Comparison of ENCODE assay signal across 38 cellular contexts in genomic region chr2:120849278-120849677, GRCh38.
"Had no signal": no experiment of that assay in that cellular context is flagged by ENCODE, and none has a peak within 500 bp of the region (broad histone marks: within the 10 kb centered on the region; RNA-seq: fewer than 3 reads in every experiment).

No MANE protein-coding gene starts in this region.

- H3K4me1 Mint-ChIP-seq: activated naive CD4-positive, alpha-beta T cell treated with anti-CD3 and anti-CD28 coated beads, Interleukin-2, amount 10 ng/mL, durations not matched to agents 7 days and 5 days; activated naive CD4-positive, alpha-beta T cell treated with anti-CD3 and anti-CD28 coated beads, Interleukin-2, amount 50 U/mL, for 24 hours; activated naive CD8-positive, alpha-beta T cell treated with anti-CD3 and anti-CD28 coated beads for 36 hours; activated naive CD8-positive, alpha-beta T cell treated with anti-CD3 and anti-CD28 coated beads, Interleukin-2, amount 10 ng/mL, durations not matched to agents 7 days and 5 days; activated naive CD8-positive, alpha-beta T cell treated with anti-CD3 and anti-CD28 coated beads, Interleukin-2, amount 50 U/mL, for 24 hours; activated T-helper 17 cell treated with anti-CD3 and anti-CD28 coated beads, Interleukin-2, amount 50 U/mL, for 72 hours; central memory CD8-positive, alpha-beta T cell had no signal

- H3K4me3 ChIP-seq: adrenal gland, ascending aorta, body of pancreas, breast epithelium, cardiac muscle cell had no signal

- H3K36me3 ChIP-seq: adrenal gland, ascending aorta, breast epithelium, cardiac muscle cell had no signal

- ATAC-seq: activated naive CD4-positive, alpha-beta T cell treated with anti-CD3 and anti-CD28 coated beads, Interleukin-2, amount 50 U/mL, for 72 hours; activated naive CD8-positive, alpha-beta T cell treated with anti-CD3 and anti-CD28 coated beads, Interleukin-2, amount 50 U/mL, for 24 hours; activated T-cell treated with anti-CD3 and anti-CD28 coated beads, Interleukin-2, amount 50 U/mL, for 4 hours; activated T-cell treated with anti-CD3 and anti-CD28 coated beads, Interleukin-2, amount 50 U/mL, for 72 hours; activated T-helper 17 cell treated with anti-CD3 and anti-CD28 coated beads, Interleukin-2, amount 50 U/mL, for 72 hours; body of pancreas had no signal

- H3K4me3 Mint-ChIP-seq: activated naive CD4-positive, alpha-beta T cell treated with anti-CD3 and anti-CD28 coated beads for 36 hours; activated naive CD4-positive, alpha-beta T cell treated with anti-CD3 and anti-CD28 coated beads, Interleukin-2, amount 10 ng/mL, durations not matched to agents 7 days and 5 days; activated naive CD4-positive, alpha-beta T cell treated with anti-CD3 and anti-CD28 coated beads, Interleukin-2, amount 50 U/mL, for 24 hours; activated naive CD8-positive, alpha-beta T cell; activated naive CD8-positive, alpha-beta T cell treated with anti-CD3 and anti-CD28 coated beads for 36 hours; activated naive CD8-positive, alpha-beta T cell treated with anti-CD3 and anti-CD28 coated beads, Interleukin-2, amount 10 ng/mL, durations not matched to agents 7 days and 5 days; activated naive CD8-positive, alpha-beta T cell treated with anti-CD3 and anti-CD28 coated beads, Interleukin-2, amount 50 U/mL, for 24 hours; activated T-cell treated with anti-CD3 and anti-CD28 coated beads, Interleukin-2, amount 50 U/mL, for 24 hours; activated T-cell treated with anti-CD3 and anti-CD28 coated beads, Interleukin-2, amount 50 U/mL, for 4 hours; activated T-cell treated with anti-CD3 and anti-CD28 coated beads, Interleukin-2, amount 50 U/mL, for 72 hours; activated T-helper 1 cell treated with anti-CD3 and anti-CD28 coated beads, Interleukin-12 subunit alpha, Interleukin-12 subunit beta, Interleukin-2, Interleukin-4 antibody, amounts not matched to agents 30 ng/mL and 10 ng/mL and 1 ng/mL, durations not matched to agents 14 hours and 24 hours and 36 hours; activated T-helper 17 cell treated with anti-CD3 and anti-CD28 coated beads, Interleukin-2, amount 50 U/mL, for 72 hours; brain; central memory CD8-positive, alpha-beta T cell had no signal

- H3K27ac Mint-ChIP-seq: activated naive CD4-positive, alpha-beta T cell treated with anti-CD3 and anti-CD28 coated beads for 36 hours; activated naive CD4-positive, alpha-beta T cell treated with anti-CD3 and anti-CD28 coated beads, Interleukin-2, amount 10 ng/mL, durations not matched to agents 7 days and 5 days; activated naive CD4-positive, alpha-beta T cell treated with anti-CD3 and anti-CD28 coated beads, Interleukin-2, amount 50 U/mL, for 24 hours; activated naive CD4-positive, alpha-beta T cell treated with anti-CD3 and anti-CD28 coated beads, Interleukin-2, amount 50 U/mL, for 72 hours; activated naive CD8-positive, alpha-beta T cell; activated naive CD8-positive, alpha-beta T cell treated with anti-CD3 and anti-CD28 coated beads for 36 hours; activated naive CD8-positive, alpha-beta T cell treated with anti-CD3 and anti-CD28 coated beads, Interleukin-2, amount 10 ng/mL, durations not matched to agents 7 days and 5 days; activated naive CD8-positive, alpha-beta T cell treated with anti-CD3 and anti-CD28 coated beads, Interleukin-2, amount 50 U/mL, for 24 hours; activated T-cell treated with anti-CD3 and anti-CD28 coated beads, Interleukin-2, amount 50 U/mL, for 24 hours; activated T-cell treated with anti-CD3 and anti-CD28 coated beads, Interleukin-2, amount 50 U/mL, for 72 hours; activated T-helper 1 cell treated with anti-CD3 and anti-CD28 coated beads, Interleukin-12 subunit alpha, Interleukin-12 subunit beta, Interleukin-2, Interleukin-4 antibody, amounts not matched to agents 30 ng/mL and 10 ng/mL and 1 ng/mL, durations not matched to agents 14 hours and 24 hours and 36 hours; activated T-helper 17 cell treated with anti-CD3 and anti-CD28 coated beads, Interleukin-2, amount 50 U/mL, for 72 hours; activated T-helper 2 cell treated with anti-CD3 and anti-CD28 coated beads, Interferon-gamma antibody, Interleukin-2, Interleukin-4, amounts not matched to agents 10 μg/mL and 5 μg/mL and 100 μg/mL, durations not matched to agents 14 hours and 24 hours and 36 hours had no signal

- H3K4me1 ChIP-seq: adrenal gland, ascending aorta, body of pancreas, breast epithelium had no signal

- H3K27ac ChIP-seq: adrenal gland, ascending aorta, body of pancreas, brain microvascular endothelial cell, breast epithelium, cardiac muscle cell had no signal

- FAIRE-seq: astrocyte, bronchial epithelial cell had no signal

- H3K27me3 ChIP-seq: adrenal gland, ascending aorta, body of pancreas, brain microvascular endothelial cell, breast epithelium, cardiac muscle cell had no signal

- DNase-seq: activated effector memory CD4-positive, alpha-beta T cell treated with Interleukin-2 at 50 U/mL for 16 hours; activated gamma-delta T cell; activated gamma-delta T cell treated with Interleukin-2 at 50 U/mL for 16 hours; activated naive CD4-positive, alpha-beta T cell; activated naive CD4-positive, alpha-beta T cell treated with anti-CD3 and anti-CD28 coated beads for 36 hours; activated naive CD4-positive, alpha-beta T cell treated with anti-CD3 and anti-CD28 coated beads, Interleukin-2, amount 10 ng/mL, durations not matched to agents 7 days and 5 days; activated naive CD4-positive, alpha-beta T cell treated with anti-CD3 and anti-CD28 coated beads, Interleukin-2, amount 50 U/mL, for 16 hours; activated naive CD4-positive, alpha-beta T cell treated with Interleukin-2 at 50 U/mL for 16 hours; activated naive CD8-positive, alpha-beta T cell treated with anti-CD3 and anti-CD28 coated beads for 36 hours; activated naive CD8-positive, alpha-beta T cell treated with anti-CD3 and anti-CD28 coated beads, Interleukin-2, amount 10 ng/mL, durations not matched to agents 7 days and 5 days; activated naive CD8-positive, alpha-beta T cell treated with anti-CD3 and anti-CD28 coated beads, Interleukin-2, amount 50 U/mL, for 24 hours; activated T-cell treated with anti-CD3 and anti-CD28 coated beads, Interleukin-2, amount 50 U/mL, for 1 hour; activated T-cell treated with anti-CD3 and anti-CD28 coated beads, Interleukin-2, amount 50 U/mL, for 24 hours; activated T-cell treated with anti-CD3 and anti-CD28 coated beads, Interleukin-2, amount 50 U/mL, for 4 hours; activated T-cell treated with anti-CD3 and anti-CD28 coated beads, Interleukin-2, amount 50 U/mL, for 48 hours; activated T-cell treated with anti-CD3 and anti-CD28 coated beads, Interleukin-2, amount 50 U/mL, for 72 hours; adrenal gland; amniotic stem cell; amygdala; anterior cingulate cortex; body of pancreas; brain microvascular endothelial cell; caudate nucleus; central memory CD4-positive, alpha-beta T cell; cerebellar nuclear complex had no signal

- H3K27me3 Mint-ChIP-seq: activated naive CD4-positive, alpha-beta T cell treated with anti-CD3 and anti-CD28 coated beads, Interleukin-2, amount 50 U/mL, for 24 hours; activated naive CD8-positive, alpha-beta T cell; activated naive CD8-positive, alpha-beta T cell treated with anti-CD3 and anti-CD28 coated beads for 36 hours; activated naive CD8-positive, alpha-beta T cell treated with anti-CD3 and anti-CD28 coated beads, Interleukin-2, amount 10 ng/mL, durations not matched to agents 7 days and 5 days; activated naive CD8-positive, alpha-beta T cell treated with anti-CD3 and anti-CD28 coated beads, Interleukin-2, amount 50 U/mL, for 24 hours; activated T-cell treated with anti-CD3 and anti-CD28 coated beads, Interleukin-2, amount 50 U/mL, for 24 hours; activated T-helper 17 cell treated with anti-CD3 and anti-CD28 coated beads, Interleukin-2, amount 50 U/mL, for 72 hours; brain; central memory CD8-positive, alpha-beta T cell had no signal

- H3K9me3 Mint-ChIP-seq: activated naive CD4-positive, alpha-beta T cell treated with anti-CD3 and anti-CD28 coated beads, Interleukin-2, amount 10 ng/mL, durations not matched to agents 7 days and 5 days; activated naive CD8-positive, alpha-beta T cell treated with anti-CD3 and anti-CD28 coated beads, Interleukin-2, amount 50 U/mL, for 24 hours; activated T-helper 1 cell treated with anti-CD3 and anti-CD28 coated beads, Interleukin-12 subunit alpha, Interleukin-12 subunit beta, Interleukin-2, Interleukin-4 antibody, amounts not matched to agents 30 ng/mL and 10 ng/mL and 1 ng/mL, durations not matched to agents 14 hours and 24 hours and 36 hours; activated T-helper 2 cell treated with anti-CD3 and anti-CD28 coated beads, Interferon-gamma antibody, Interleukin-2, Interleukin-4, amounts not matched to agents 10 μg/mL and 5 μg/mL and 100 μg/mL, durations not matched to agents 14 hours and 24 hours and 36 hours had no signal

- H3K36me3 Mint-ChIP-seq: activated naive CD4-positive, alpha-beta T cell treated with anti-CD3 and anti-CD28 coated beads, Interleukin-2, amount 10 ng/mL, durations not matched to agents 7 days and 5 days; activated naive CD4-positive, alpha-beta T cell treated with anti-CD3 and anti-CD28 coated beads, Interleukin-2, amount 50 U/mL, for 24 hours; activated naive CD4-positive, alpha-beta T cell treated with anti-CD3 and anti-CD28 coated beads, Interleukin-2, amount 50 U/mL, for 72 hours; activated naive CD8-positive, alpha-beta T cell; activated naive CD8-positive, alpha-beta T cell treated with anti-CD3 and anti-CD28 coated beads for 36 hours; activated naive CD8-positive, alpha-beta T cell treated with anti-CD3 and anti-CD28 coated beads, Interleukin-2, amount 10 ng/mL, durations not matched to agents 7 days and 5 days had no signal
